ENCODE assay signal across 9 cellular contexts in genomic region chr15:63939531-63940130, GRCh38.
DNase-seq lines count a peak whose midpoint lies in the region; ATAC-seq and TF ChIP-seq lines count a peak whose summit lies in the region.
"Had no signal": no experiment of that assay in that cellular context is flagged by ENCODE, and none has a peak within 500 bp of the region (broad histone marks: within the 10 kb centered on the region; RNA-seq: fewer than 3 reads in every experiment).

No MANE protein-coding gene starts in this region.

- WGBS in gastroesophageal sphincter (ENCODE audit: low coverage in 1 of 2), 2 donors = 37 to 44% methylated on average over 3 to 4 of the region's 4 CpGs

- DNase-seq in GM03348 (ENCODE audit: low spot score) = peak; percentile 76
- DNase-seq in WERI-Rb-1 = no peak
- peak; percentile 76 for DNase-seq in renal cortical epithelial cell (ENCODE audit: low read depth)
- DNase-seq in GM10266 (ENCODE audit: extremely low spot score) = no peak
- no peak for DNase-seq in MV-4-11 (lab: John Stamatoyannopoulos, UW)
- DNase-seq in NOMO-1 (lab: John Stamatoyannopoulos, UW; ENCODE audit: unreplicated experiment in 2 of 2) = no peak

- H3K27ac ChIP-seq in WERI-Rb-1 (peak overlapping the region; percentile 56; the same call in 1 of the 2 replicates), gastroesophageal sphincter (peak overlapping the region in 3 of 4 donors; percentile 38 to 69 (median 68))

- H3K4me1 ChIP-seq in gastroesophageal sphincter = peaks cover 0 to 36% (median 16%) of the 10 kb centered on the region in 3 donors

- no peaks in the 10 kb centered on the region for H3K9me3 ChIP-seq in WERI-Rb-1 (ENCODE audit: severe bottlenecking)
- no peaks in the 10 kb centered on the region for H3K9me3 ChIP-seq in gastroesophageal sphincter

- no peak for TF ChIP-seq EP300 in gastroesophageal sphincter (IDR thresholded peaks at IDR 0.05)

- TF ChIP-seq CTCF in WERI-Rb-1 (IDR thresholded peaks at IDR 0.05; ENCODE audit: low read depth, low read length) (no peak), gastroesophageal sphincter (IDR thresholded peaks at IDR 0.05) (no peak), GM10266 (IDR thresholded peaks at IDR 0.05; ENCODE audit: control insufficient read depth, insufficient read depth, low read depth, missing control alignments) (no peak)

- no peaks in the 10 kb centered on the region for H3K36me3 ChIP-seq in WERI-Rb-1
- no peaks in the 10 kb centered on the region for H3K36me3 ChIP-seq in gastroesophageal sphincter

- TF ChIP-seq POLR2A in gastroesophageal sphincter (IDR thresholded peaks at IDR 0.05) = no peak

- ATAC-seq in gastroesophageal sphincter = peak; percentile 75
- ATAC-seq in GM18868 (IDR thresholded peaks at IDR 0.05; ENCODE audit: unreplicated experiment) = no peak
- ATAC-seq: Panc1 had no signal

- H3K4me3 ChIP-seq in WERI-Rb-1 (ENCODE audit: low read depth, low read length) (no peak overlapping the region), gastroesophageal sphincter (no peak overlapping the region)

- H3K27me3 ChIP-seq in WERI-Rb-1 (ENCODE audit: insufficient read depth, low read depth, severe bottlenecking) (no peaks in the 10 kb centered on the region), gastroesophageal sphincter (no peaks in the 10 kb centered on the region)

Comparison
In these comparisons a context has a peak if more than half of its experiments do, and no peak if none do; other contexts are left out.
1. DNase-seq: peak in GM03348 (single experiment) and renal cortical epithelial cell (single experiment); none in WERI-Rb-1 (single experiment), GM10266 (single experiment), MV-4-11 (single experiment) and NOMO-1 (0 of 2).